Comparison of ENCODE assay signal across 28 cellular contexts in the genomic region with DNA sequence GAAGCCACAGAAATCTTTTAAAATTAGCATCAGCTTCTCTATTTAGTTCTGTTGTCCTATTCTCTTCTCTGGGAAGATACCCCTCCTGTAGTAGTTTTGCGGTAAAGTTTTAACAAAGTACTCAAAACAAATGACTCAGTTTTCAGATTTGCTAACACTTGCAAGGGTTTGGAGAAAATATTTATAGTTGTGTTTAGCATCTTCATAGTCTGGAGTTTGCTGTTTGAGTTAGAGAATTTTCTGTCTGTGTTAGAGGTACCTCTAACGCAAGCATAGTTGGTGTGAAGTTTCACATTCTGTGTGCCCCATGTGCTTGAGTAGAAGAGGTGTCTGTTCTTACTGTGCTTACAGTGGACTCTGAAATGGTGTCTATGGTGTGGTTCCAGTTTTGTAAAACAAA.
"Had no signal": no experiment of that assay in that cellular context is flagged by ENCODE, and none has a peak within 500 bp of the region (broad histone marks: within the 10 kb centered on the region; RNA-seq: fewer than 3 reads in every experiment).

No MANE protein-coding gene starts in this region.

- H3K4me3 ChIP-seq: lung, mucosa of descending colon, right atrium auricular region, smooth muscle cell, thyroid gland had no signal

- H3K27ac ChIP-seq: epithelial cell of prostate, neutrophil, parathyroid adenoma, right atrium auricular region had no signal

- H3K9ac ChIP-seq: parathyroid adenoma had no signal

- H3K27ac Mint-ChIP-seq: memory B cell; mesothelial cell of epicardium; natural killer cell treated with Interleukin-12 subunit alpha and Interleukin-12 subunit beta and Interleukin-15 and Interleukin-18, amount 100 ng/mL, for 72 hours; progenitor cell of endocrine pancreas; stimulated activated naive CD8-positive, alpha-beta T cell treated with anti-CD3 and anti-CD28 coated beads, Interleukin-15, amount 100 ng/mL, for 72 hours had no signal

- H2AFZ ChIP-seq: parathyroid adenoma had no signal

- H3K9me3 Mint-ChIP-seq: memory B cell; naive B cell; natural killer cell treated with Interleukin-12 subunit alpha and Interleukin-12 subunit beta and Interleukin-15 and Interleukin-18, amount 100 ng/mL, for 72 hours; neural crest cell; stimulated activated naive CD8-positive, alpha-beta T cell treated with anti-CD3 and anti-CD28 coated beads, Interleukin-15, amount 100 ng/mL, for 72 hours had no signal

- H3K36me3 ChIP-seq: right atrium auricular region, thyroid gland had no signal

- H3K4me3 Mint-ChIP-seq: memory B cell; mesothelial cell of epicardium; naive B cell; natural killer cell treated with Interleukin-12 subunit alpha and Interleukin-12 subunit beta and Interleukin-15 and Interleukin-18, amount 100 ng/mL, for 72 hours; neural crest cell; stimulated activated naive CD8-positive, alpha-beta T cell treated with anti-CD3 and anti-CD28 coated beads, Interleukin-15, amount 100 ng/mL, for 72 hours had no signal

- DNase-seq: cortex of kidney; effector CD4-positive, alpha-beta T cell; foreskin melanocyte; head of caudate nucleus; naive B cell; stimulated activated CD4-positive, alpha-beta T cell treated with anti-CD3 and anti-CD28 coated beads, Interleukin-12 subunit alpha, Interleukin-12 subunit beta, amount 100 ng/mL, for 4 hours; stimulated activated CD4-positive, alpha-beta T cell treated with anti-CD3 and anti-CD28 coated beads, Interleukin-1b, Interleukin-23, amount 100 ng/mL, for 48 hours; stimulated activated CD4-positive, alpha-beta T cell treated with anti-CD3 and anti-CD28 coated beads, Interleukin-4, amount 100 ng/mL, for 1 hour; stimulated activated CD8-positive, alpha-beta memory T cell treated with anti-CD3 and anti-CD28 coated beads, Interleukin-4, amount 100 ng/mL, for 48 hours; stimulated activated naive CD4-positive, alpha-beta T cell; stimulated activated naive CD8-positive, alpha-beta T cell treated with anti-CD3 and anti-CD28 coated beads, Interleukin-15, amount 100 ng/mL, for 72 hours; thyroid gland; trophoblast cell had no signal

- FAIRE-seq: keratinocyte had no signal

- H3K9me3 ChIP-seq: mucosa of descending colon, neutrophil, right atrium auricular region, thyroid gland had no signal

- ATAC-seq: left lobe of liver; natural killer cell treated with Interleukin-12 subunit alpha and Interleukin-12 subunit beta and Interleukin-15 and Interleukin-18, amount 100 ng/mL, for 72 hours; sciatic nerve; stimulated activated naive CD8-positive, alpha-beta T cell treated with anti-CD3 and anti-CD28 coated beads, Interleukin-15, amount 100 ng/mL, for 72 hours had no signal

- H3K36me3 Mint-ChIP-seq: natural killer cell treated with Interleukin-12 subunit alpha and Interleukin-12 subunit beta and Interleukin-15 and Interleukin-18, amount 100 ng/mL, for 72 hours had no signal

- H3K27me3 Mint-ChIP-seq: memory B cell; naive B cell; natural killer cell treated with Interleukin-12 subunit alpha and Interleukin-12 subunit beta and Interleukin-15 and Interleukin-18, amount 100 ng/mL, for 72 hours; progenitor cell of endocrine pancreas; stimulated activated naive CD8-positive, alpha-beta T cell treated with anti-CD3 and anti-CD28 coated beads, Interleukin-15, amount 100 ng/mL, for 72 hours had no signal

- H3K27me3 ChIP-seq: neutrophil, right atrium auricular region, thyroid gland had no signal

- H3K4me1 Mint-ChIP-seq: memory B cell, neural crest cell had no signal

- H3K4me2 ChIP-seq: smooth muscle cell had no signal
